ENCODE assay signal across 16 cellular contexts in the genomic region with DNA sequence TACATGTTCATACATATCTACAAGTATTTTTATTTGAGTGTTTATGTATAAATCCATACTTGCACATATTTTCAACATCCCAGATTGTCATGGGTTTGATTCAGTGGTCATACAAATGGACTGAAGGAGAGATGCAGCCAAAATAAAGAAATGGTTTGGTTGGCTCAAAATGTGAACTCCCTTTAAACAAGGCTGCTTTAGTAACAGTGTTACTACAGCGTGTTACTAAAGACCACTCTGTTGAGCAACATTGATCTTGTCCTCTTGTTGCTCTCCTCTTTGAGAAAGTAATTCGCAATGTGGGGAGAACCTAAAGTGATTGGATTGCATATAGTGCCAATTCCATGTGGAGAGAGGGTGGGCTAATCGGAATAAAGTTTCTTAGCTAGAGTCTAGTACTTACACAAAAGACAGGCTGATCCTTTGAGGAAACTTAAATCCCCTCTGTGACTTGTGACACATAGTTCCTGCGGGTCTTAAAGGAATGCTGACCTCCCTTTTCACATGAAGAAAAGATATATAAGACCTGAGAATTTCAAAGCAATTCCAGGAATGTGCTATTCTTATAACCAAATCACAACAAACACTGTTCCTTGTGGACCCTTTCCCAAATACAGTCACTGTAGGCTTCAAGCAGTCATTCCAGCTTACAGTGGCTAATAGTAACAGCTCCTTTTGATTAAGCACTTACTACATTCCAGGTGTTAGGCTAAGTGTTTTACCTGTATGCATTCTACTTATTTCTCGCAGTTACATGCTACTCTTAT.
"Had no signal": no experiment of that assay in that cellular context is flagged by ENCODE, and none has a peak within 500 bp of the region (broad histone marks: within the 10 kb centered on the region; RNA-seq: fewer than 3 reads in every experiment).

No MANE protein-coding gene starts in this region.

- H3K36me3 Mint-ChIP-seq: activated naive CD4-positive, alpha-beta T cell treated with anti-CD3 and anti-CD28 coated beads, Interleukin-2, amount 50 U/mL, for 72 hours; memory B cell; WTC11 had no signal

- DNase-seq: activated T-cell treated with anti-CD3 and anti-CD28 coated beads, Interleukin-2, amount 50 U/mL, for 1 hour; effector CD4-positive, alpha-beta T cell; glutamatergic neuron; hypothalamus; left colon; posterior cingulate gyrus; stimulated activated CD4-positive, alpha-beta T cell treated with anti-CD3 and anti-CD28 coated beads, Interleukin-4, amount 100 ng/mL, for 24 hours; stimulated activated naive CD8-positive, alpha-beta T cell treated with anti-CD3 and anti-CD28 coated beads, Interleukin-15, Interleukin-2, amounts not matched to agents 100 U/mL and 50 U/mL, for 24 hours; T-helper 9 cell; thyroid gland had no signal

- H3K36me3 ChIP-seq: ascending aorta, cardiac muscle cell, thyroid gland had no signal

- H3K9me3 ChIP-seq: ascending aorta, thyroid gland had no signal

- H3K27ac ChIP-seq: cardiac muscle cell, thyroid gland had no signal

- H3K27ac Mint-ChIP-seq: activated naive CD4-positive, alpha-beta T cell treated with anti-CD3 and anti-CD28 coated beads, Interleukin-2, amount 50 U/mL, for 72 hours; dendritic cell treated with granulocyte-macrophage colony-stimulating factor and Interleukin-4, amounts not matched to agents 40 ng/mL and 50 ng/mL, for 4 days; memory B cell; WTC11 had no signal

- H3K4me3 ChIP-seq: ascending aorta, cardiac muscle cell, thyroid gland had no signal

- H3K4me3 Mint-ChIP-seq: dendritic cell treated with granulocyte-macrophage colony-stimulating factor and Interleukin-4, amounts not matched to agents 40 ng/mL and 50 ng/mL, for 4 days; memory B cell; WTC11 had no signal

- H3K9me3 Mint-ChIP-seq: activated naive CD4-positive, alpha-beta T cell treated with anti-CD3 and anti-CD28 coated beads, Interleukin-2, amount 50 U/mL, for 72 hours; dendritic cell treated with granulocyte-macrophage colony-stimulating factor and Interleukin-4, amounts not matched to agents 40 ng/mL and 50 ng/mL, for 4 days; memory B cell; WTC11 had no signal

- H3K4me1 Mint-ChIP-seq: memory B cell, WTC11 had no signal

- H3K27me3 ChIP-seq: ascending aorta, cardiac muscle cell, thyroid gland had no signal

- H3K4me1 ChIP-seq: thyroid gland had no signal

- ATAC-seq: activated naive CD4-positive, alpha-beta T cell treated with anti-CD3 and anti-CD28 coated beads, Interleukin-2, amount 50 U/mL, for 72 hours; left colon; stimulated activated naive CD8-positive, alpha-beta T cell treated with anti-CD3 and anti-CD28 coated beads, Interleukin-15, Interleukin-2, amounts not matched to agents 100 U/mL and 50 U/mL, for 24 hours; WTC11 had no signal

- H3K27me3 Mint-ChIP-seq: dendritic cell treated with granulocyte-macrophage colony-stimulating factor and Interleukin-4, amounts not matched to agents 40 ng/mL and 50 ng/mL, for 4 days had no signal
